ENCODE assay signal across 14 cellular contexts in the genomic region with DNA sequence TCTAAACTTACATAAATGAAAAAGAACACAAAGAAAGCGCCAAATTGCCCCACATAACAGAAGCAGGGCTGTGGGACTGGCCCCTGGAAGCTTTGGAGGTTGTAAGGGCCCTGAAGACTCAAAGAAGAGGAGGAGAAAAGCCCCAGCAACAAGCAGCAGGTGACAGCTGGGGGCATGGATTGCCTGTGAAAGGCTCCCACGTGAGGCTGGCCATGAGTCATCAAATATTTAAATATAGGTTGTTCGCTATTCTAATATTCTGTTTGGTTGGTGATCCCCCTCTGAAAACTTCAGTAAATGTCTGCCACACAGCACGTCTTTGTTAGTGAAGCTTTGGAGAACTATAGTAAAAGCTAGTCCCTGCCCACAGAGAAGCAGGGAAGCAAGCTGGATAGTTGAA.
A peak's percentile ranks its signal among the peaks of the same experiment; 100 is the strongest.
DNase-seq lines count a peak whose midpoint lies in the region; ATAC-seq and TF ChIP-seq lines count a peak whose summit lies in the region.
"Had no signal": no experiment of that assay in that cellular context is flagged by ENCODE, and none has a peak within 500 bp of the region (broad histone marks: within the 10 kb centered on the region; RNA-seq: fewer than 3 reads in every experiment).

No MANE protein-coding gene starts in this region.

- H3K4me1 ChIP-seq in left ventricle myocardium inferior = peaks cover 8% of the 10 kb centered on the region

- intact Hi-C loops in left ventricle myocardium inferior (cut with micrococcal nuclease) = no loop called here

- DNase-seq in ELR (ENCODE audit: low read depth) (peak; percentile 36), GM20000 (ENCODE audit: low spot score) (peak; percentile 59), SK-N-MC (ENCODE audit: low read depth, low spot score) (no peak), left ventricle myocardium inferior (no peak), GM03348 (ENCODE audit: low spot score) (no peak), anterior cingulate cortex (lab: John Stamatoyannopoulos, UW) (no peak)
- no peak for DNase-seq in stimulated activated naive CD4-positive, alpha-beta T cell (lab: John Stamatoyannopoulos, UW)
- DNase-seq: activated naive CD8-positive, alpha-beta T cell treated with anti-CD3 and anti-CD28 coated beads, Interleukin-2, amount 50 U/mL, for 24 hours; NCI-H2227 treated with DMSO at 0.1 percent for 48 hours; stimulated activated CD4-positive, alpha-beta T cell treated with anti-CD3 and anti-CD28 coated beads, Interleukin-2, amount 100 ng/mL, for 24 hours had no signal

- TF ChIP-seq CTCF in GM20000 (IDR thresholded peaks at IDR 0.05; ENCODE audit: extremely low read depth, missing control alignments) = no peak
- no peak for TF ChIP-seq CTCF in left ventricle myocardium inferior (IDR thresholded peaks at IDR 0.05; ENCODE audit: borderline replicate concordance)

- H3K36me3 ChIP-seq in SK-N-MC (ENCODE audit: insufficient read depth, low read length) (no peaks in the 10 kb centered on the region), left ventricle myocardium inferior (no peaks in the 10 kb centered on the region)
- H3K36me3 ChIP-seq: esophagus muscularis mucosa had no signal

- H3K9me3 ChIP-seq in SK-N-MC (ENCODE audit: low read depth, low read length) (peaks cover 8% of the 10 kb centered on the region; the same call in 1 of the 2 replicates), left ventricle myocardium inferior (replicated peaks) (peaks cover 22% of the 10 kb centered on the region)

- H3K4me3 ChIP-seq in SK-N-MC (no peak overlapping the region), left ventricle myocardium inferior (no peak overlapping the region)
- H3K4me3 ChIP-seq: esophagus muscularis mucosa had no signal

- peak overlapping the region; percentile 57 for H3K9ac ChIP-seq in SK-N-MC (ENCODE audit: insufficient read length)

- H3K27me3 ChIP-seq in left ventricle myocardium inferior (ENCODE audit: low read depth) = no peaks in the 10 kb centered on the region
- H3K27me3 ChIP-seq: esophagus muscularis mucosa had no signal

- H3K27ac ChIP-seq in SK-N-MC (peak overlapping the region; percentile 81), left ventricle myocardium inferior (replicated peaks) (no peak overlapping the region)
- H3K27ac ChIP-seq: C4-2B, esophagus muscularis mucosa, VCaP had no signal

- peak; percentile 64 for ATAC-seq in HG03103 (IDR thresholded peaks at IDR 0.05; ENCODE audit: low read depth, unreplicated experiment)
- ATAC-seq: activated naive CD8-positive, alpha-beta T cell treated with anti-CD3 and anti-CD28 coated beads, Interleukin-2, amount 50 U/mL, for 24 hours had no signal

Comparison
In these comparisons a context has a peak if more than half of its experiments do, and no peak if none do; other contexts are left out.
1. DNase-seq: peak in ELR (single experiment) and GM20000 (single experiment); none in SK-N-MC (single experiment), left ventricle myocardium inferior (single experiment), stimulated activated naive CD4-positive, alpha-beta T cell (0 of 6), GM03348 (single experiment) and anterior cingulate cortex (0 of 58).